ENCODE assay signal across 31 cellular contexts in the genomic region with DNA sequence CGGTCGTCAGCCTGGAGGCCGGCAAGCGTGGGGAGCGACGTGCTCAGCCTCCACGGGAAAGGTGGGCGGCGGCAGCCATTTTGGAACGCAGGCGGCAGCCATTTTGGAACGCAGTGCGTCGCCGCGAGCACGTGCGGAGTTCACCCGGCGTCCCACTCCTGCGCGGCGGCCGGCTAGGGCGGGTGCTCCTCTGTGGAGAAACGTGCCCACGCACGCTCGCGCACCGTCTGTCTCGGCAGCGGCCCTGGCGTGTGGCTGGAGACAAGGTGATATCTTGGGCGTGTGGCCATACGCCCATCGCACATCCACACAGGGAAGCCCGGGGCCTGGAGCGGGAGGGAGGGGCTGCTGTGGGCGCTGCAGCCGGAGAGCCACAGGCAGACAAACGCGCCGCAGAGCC. TPM values are rescaled to one million over a fixed set of nuclear protein-coding genes. Genes with fewer than 3 reads are reported as not detected.
"Had no signal": no experiment of that assay in that cellular context is flagged by ENCODE, and none has a peak within 500 bp of the region (broad histone marks: within the 10 kb centered on the region; RNA-seq: fewer than 3 reads in every experiment).

No MANE protein-coding gene starts in this region.

- H3K27me3 ChIP-seq: dorsolateral prefrontal cortex, ovary, upper lobe of left lung had no signal

- H3K4me1 Mint-ChIP-seq: immature natural killer cell, memory B cell had no signal

- H3K4me1 ChIP-seq: heart left ventricle, left lung, prostate gland, upper lobe of left lung had no signal

- FAIRE-seq: TTC549 had no signal

- H3K27ac Mint-ChIP-seq: activated naive CD8-positive, alpha-beta T cell; immature natural killer cell; memory B cell; naive thymus-derived CD4-positive, alpha-beta T cell; stimulated activated naive CD8-positive, alpha-beta T cell treated with anti-CD3 and anti-CD28 coated beads, Interleukin-15, Interleukin-2, amounts not matched to agents 100 ng/mL and 50 ng/mL, for 24 hours had no signal

- H3K27ac ChIP-seq: coronary artery, heart left ventricle, left lung, ovary, prostate gland, skin epidermis, upper lobe of left lung, VCaP had no signal

- H3K9me3 Mint-ChIP-seq: immature natural killer cell; stimulated activated naive CD8-positive, alpha-beta T cell treated with anti-CD3 and anti-CD28 coated beads, Interleukin-15, Interleukin-2, amounts not matched to agents 100 ng/mL and 50 ng/mL, for 24 hours had no signal

- H3K36me3 ChIP-seq: heart left ventricle, left lung, ovary, prostate gland, upper lobe of left lung had no signal

- H3K9me3 ChIP-seq: left lung, prostate gland had no signal

- H3K4me3 Mint-ChIP-seq: activated naive CD8-positive, alpha-beta T cell; immature natural killer cell; memory B cell; naive thymus-derived CD4-positive, alpha-beta T cell; stimulated activated naive CD8-positive, alpha-beta T cell treated with anti-CD3 and anti-CD28 coated beads, Interleukin-15, Interleukin-2, amounts not matched to agents 100 ng/mL and 50 ng/mL, for 24 hours had no signal

- H3K36me3 Mint-ChIP-seq: immature natural killer cell; naive thymus-derived CD4-positive, alpha-beta T cell had no signal

- DNase-seq: activated CD4-positive, alpha-beta T cell treated with anti-CD3 and anti-CD28 coated beads for 4 hours; activated CD4-positive, alpha-beta T cell treated with anti-CD3 and anti-CD28 coated beads, Interleukin-2, amount 50 U/mL, for 4 hours; activated effector memory CD4-positive, alpha-beta T cell treated with Interleukin-2 at 50 U/mL for 16 hours; activated naive CD4-positive, alpha-beta T cell treated with Interleukin-2 at 50 U/mL for 16 hours; cerebellar nuclear complex; effector memory CD4-positive, alpha-beta T cell; erythroblast; heart left ventricle; hypothalamus; immature natural killer cell; kidney glomerular epithelial cell; midbrain; naive thymus-derived CD4-positive, alpha-beta T cell; ovary; retina; stimulated activated CD4-positive, alpha-beta T cell treated with anti-CD3 and anti-CD28 coated beads, Interleukin-12 subunit alpha, Interleukin-12 subunit beta, amount 100 ng/mL, for 4 hours; stimulated activated CD4-positive, alpha-beta T cell treated with anti-CD3 and anti-CD28 coated beads, Interleukin-4, amount 100 ng/mL, for 1 hour; T-helper 1 cell had no signal

- ATAC-seq: heart left ventricle; left lung; naive thymus-derived CD4-positive, alpha-beta T cell; sciatic nerve had no signal

- H3K4me3 ChIP-seq: coronary artery, heart left ventricle, left lung, ovary, prostate gland, skin epidermis, upper lobe of left lung had no signal

RNA-seq across cellular contexts. Expression of a gene that starts 21.1 kb away (rescaled TPM):
- total RNA-seq: fibroblast of villous mesenchyme had no signal
- polyA plus RNA-seq: immature natural killer cell had no signal
